ENCODE assay signal across 27 cellular contexts in the genomic region with DNA sequence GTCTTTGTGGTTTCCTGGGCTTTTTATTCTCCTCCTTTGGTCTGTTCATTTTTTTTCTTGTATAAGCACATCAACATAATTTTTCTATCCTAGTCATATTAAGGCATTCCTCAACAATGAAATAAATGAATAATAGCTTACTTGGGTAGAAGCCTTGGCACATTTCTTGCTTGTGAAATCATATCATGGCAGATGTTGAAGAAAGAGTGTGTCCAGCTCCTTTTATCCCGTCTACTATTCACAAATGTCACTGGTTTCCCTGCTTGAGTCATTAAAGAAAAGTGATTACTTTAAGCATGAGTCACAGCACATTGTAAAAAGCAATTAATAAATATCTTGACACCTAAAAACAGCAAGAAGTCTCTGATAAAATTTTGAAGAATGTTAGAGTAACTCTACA. TPM values are rescaled to one million over a fixed set of nuclear protein-coding genes. Genes with fewer than 3 reads are reported as not detected.
DNase-seq lines count a peak whose midpoint lies in the region; FAIRE-seq and TF ChIP-seq lines count a peak whose summit lies in the region.
"Had no signal": no experiment of that assay in that cellular context is flagged by ENCODE, and none has a peak within 500 bp of the region (broad histone marks: within the 10 kb centered on the region; RNA-seq: fewer than 3 reads in every experiment).

No MANE protein-coding gene starts in this region.

- no peaks in the 10 kb centered on the region for H3F3A ChIP-seq in smooth muscle cell (ENCODE audit: low read depth)

- TF ChIP-seq EP300 in suprapubic skin (IDR thresholded peaks at IDR 0.05), result no peak

- H4K20me1 ChIP-seq in astrocyte (ENCODE audit: insufficient read depth, low read length) (no peaks in the 10 kb centered on the region), smooth muscle cell (ENCODE audit: low read depth) (no peaks in the 10 kb centered on the region)

- peaks cover 2% of the 10 kb centered on the region for H3K9me3 Mint-ChIP-seq in astrocyte (ENCODE audit: unreplicated experiment)
- H3K9me3 Mint-ChIP-seq: activated T-cell treated with anti-CD3 and anti-CD28 coated beads, Interleukin-2, amount 50 U/mL, for 72 hours; HFFc6; mesothelial cell of epicardium; nephron; T-cell had no signal

- FAIRE-seq in astrocyte (lab: Jason Lieb, UNC), result no peak
- FAIRE-seq: endothelial cell of umbilical vein, GM18507, TTC549 had no signal

- H3K4me1 ChIP-seq in astrocyte (ENCODE audit: insufficient read depth, low read length) (no peaks in the 10 kb centered on the region), smooth muscle cell (ENCODE audit: low read depth) (peaks cover 5% of the 10 kb centered on the region), suprapubic skin (no peaks in the 10 kb centered on the region)
- H3K4me1 ChIP-seq: tibial artery had no signal

- H3K79me2 ChIP-seq in astrocyte (ENCODE audit: insufficient read depth, low read length) (no peaks in the 10 kb centered on the region), smooth muscle cell (ENCODE audit: low read depth) (no peaks in the 10 kb centered on the region)

- H3K4me3 ChIP-seq in astrocyte (ENCODE audit: insufficient read depth, low read depth, low read length), result no peak overlapping the region
- no peak overlapping the region for H3K4me3 ChIP-seq in fibroblast of pulmonary artery (replicated peaks; ENCODE audit: low read depth, low read length)
- no peak overlapping the region for H3K4me3 ChIP-seq in smooth muscle cell
- H3K4me3 ChIP-seq in suprapubic skin, result no peak overlapping the region
- H3K4me3 ChIP-seq: skin epidermis, tibial artery had no signal

- no peak for TF ChIP-seq POLR2A in suprapubic skin (IDR thresholded peaks at IDR 0.05)

- no peak overlapping the region for H2AFZ ChIP-seq in astrocyte (ENCODE audit: low read depth, low read length)
- no peak overlapping the region for H2AFZ ChIP-seq in smooth muscle cell (ENCODE audit: low read depth)

- no peak overlapping the region for H3K4me3 Mint-ChIP-seq in astrocyte (ENCODE audit: unreplicated experiment)
- H3K4me3 Mint-ChIP-seq: activated CD4-positive, alpha-beta T cell treated with anti-CD3 and anti-CD28 coated beads for 36 hours; activated T-cell treated with anti-CD3 and anti-CD28 coated beads, Interleukin-2, amount 50 U/mL, for 72 hours; B cell; HFFc6; mesothelial cell of epicardium; nephron; T-cell had no signal

- TF ChIP-seq CTCF in astrocyte (IDR thresholded peaks at IDR 0.05; ENCODE audit: insufficient read depth, low read depth, low read length) (no peak), fibroblast of pulmonary artery (IDR thresholded peaks at IDR 0.05; ENCODE audit: low read length, missing control alignments) (no peak), smooth muscle cell (IDR thresholded peaks at IDR 0.05; ENCODE audit: borderline replicate concordance, insufficient read depth, poor library complexity, severe bottlenecking) (no peak), suprapubic skin (IDR thresholded peaks at IDR 0.05) (no peak)

- peaks cover 5% of the 10 kb centered on the region for H3K4me1 Mint-ChIP-seq in astrocyte (ENCODE audit: low read depth, unreplicated experiment)
- H3K4me1 Mint-ChIP-seq: B cell, nephron had no signal

- H3K4me2 ChIP-seq in astrocyte (ENCODE audit: low read length), result no peak overlapping the region
- H3K4me2 ChIP-seq in smooth muscle cell, result peak overlapping the region; percentile 27

- intact Hi-C loops in posterior cingulate gyrus (cut with DNase I), result no loop called here

- H3K9ac ChIP-seq in astrocyte (ENCODE audit: low read length) (no peak overlapping the region), smooth muscle cell (ENCODE audit: low read depth) (no peak overlapping the region)

- DNase-seq in GM03348 (ENCODE audit: low spot score) (peak; percentile 68), astrocyte (ENCODE audit: low read depth) (peak; percentile 96), fibroblast of pulmonary artery (ENCODE audit: low read depth) (peak; percentile 11), smooth muscle cell (lab: John Stamatoyannopoulos, UW; ENCODE audit: unreplicated experiment) (no peak), NCI-H1694 (lab: John Stamatoyannopoulos, UW) (no peak), suprapubic skin (ENCODE audit: low spot score in 2 of 2) (no peak), posterior cingulate gyrus (no peak)
- DNase-seq: activated CD4-positive, alpha-beta T cell treated with anti-CD3 and anti-CD28 coated beads for 36 hours; activated naive CD4-positive, alpha-beta T cell treated with anti-CD3 and anti-CD28 coated beads, Interleukin-2, amount 50 U/mL, for 16 hours; activated T-cell treated with anti-CD3 and anti-CD28 coated beads, Interleukin-2, amount 50 U/mL, for 72 hours; COR-L47; dermis blood vessel endothelial cell; HFFc6; MG63; NCI-H1436 treated with DMSO at 0.1 percent for 48 hours; Right ventricle myocardium superior; stimulated activated CD4-positive, alpha-beta T cell treated with anti-CD3 and anti-CD28 coated beads, Interleukin-2, amount 100 ng/mL, for 48 hours; stimulated activated naive CD4-positive, alpha-beta T cell treated with Interleukin-2 at 50 U/mL for 16 hours; T-cell; tibial artery had no signal

- H3K36me3 ChIP-seq in astrocyte (ENCODE audit: insufficient read depth, low read length), result no peaks in the 10 kb centered on the region
- H3K36me3 ChIP-seq in smooth muscle cell (ENCODE audit: low read depth), result no peaks in the 10 kb centered on the region
- H3K36me3 ChIP-seq in suprapubic skin, result no peaks in the 10 kb centered on the region
- H3K36me3 ChIP-seq: MG63, tibial artery had no signal

- H3K27me3 ChIP-seq in astrocyte (ENCODE audit: insufficient read depth, low read length) (no peaks in the 10 kb centered on the region), smooth muscle cell (ENCODE audit: low read depth) (no peaks in the 10 kb centered on the region), suprapubic skin (no peaks in the 10 kb centered on the region)
- H3K27me3 ChIP-seq: MG63, tibial artery had no signal

- no peaks in the 10 kb centered on the region for H3K9me3 ChIP-seq in astrocyte (ENCODE audit: insufficient read depth, low read depth, low read length)
- H3K9me3 ChIP-seq in smooth muscle cell (replicated peaks; ENCODE audit: low read depth), result no peaks in the 10 kb centered on the region
- H3K9me3 ChIP-seq in suprapubic skin, result no peaks in the 10 kb centered on the region
- H3K9me3 ChIP-seq: MG63, tibial artery had no signal

- H3K36me3 Mint-ChIP-seq in astrocyte (ENCODE audit: low read depth, unreplicated experiment), result no peaks in the 10 kb centered on the region
- H3K36me3 Mint-ChIP-seq: mesothelial cell of epicardium, T-cell had no signal

- no peaks in the 10 kb centered on the region for H3K27me3 Mint-ChIP-seq in astrocyte (ENCODE audit: low read depth, unreplicated experiment)

- H3K27ac Mint-ChIP-seq in astrocyte (ENCODE audit: unreplicated experiment), result no peak overlapping the region
- H3K27ac Mint-ChIP-seq: activated CD4-positive, alpha-beta T cell treated with anti-CD3 and anti-CD28 coated beads for 36 hours; activated T-cell treated with anti-CD3 and anti-CD28 coated beads, Interleukin-2, amount 50 U/mL, for 72 hours; B cell; HFFc6; mesothelial cell of epicardium; nephron; T-cell had no signal

- H3K27ac ChIP-seq in astrocyte (ENCODE audit: low read depth, low read length) (no peak overlapping the region), smooth muscle cell (ENCODE audit: low read depth) (peak overlapping the region; percentile 46), suprapubic skin (no peak overlapping the region)
- H3K27ac ChIP-seq: tibial artery had no signal

- 19% methylated on average over 1 of the region's 1 CpG for WGBS in smooth muscle cell (ENCODE audit: low lambda C conversion rate)
- 49% methylated on average over 1 of the region's 1 CpG for WGBS in suprapubic skin

RNA-seq across cellular contexts. Expression of a gene that starts 42.1 kb away (rescaled TPM):
- total RNA-seq in astrocyte, result 1.7 TPM in 2 replicates
- total RNA-seq in smooth muscle cell, result 21.3 and 26.7 TPM in 2 replicates
- 0.98 and 4.9 TPM in 2 replicates for polyA plus RNA-seq in smooth muscle cell
- 1 to 10 TPM in 1 of 4 donors, under 1 TPM in 3; 0.23 to 1.1 (median 0.56) TPM for total RNA-seq in suprapubic skin

Comparison
In these comparisons a context has a peak if more than half of its experiments do, and no peak if none do; other contexts are left out.
1. DNase-seq: peak in GM03348 (single experiment), astrocyte (single experiment) and fibroblast of pulmonary artery (single experiment); none in smooth muscle cell (single experiment), NCI-H1694 (single experiment), suprapubic skin (0 of 2) and posterior cingulate gyrus (0 of 10).